In genomic region chr4:98113005-98113404, GRCh38 we compare ENCODE assay signal across 9 cellular contexts. TPM values are rescaled to one million over a fixed set of nuclear protein-coding genes. Genes with fewer than 3 reads are reported as not detected.
DNase-seq lines count a peak whose midpoint lies in the region; ATAC-seq, FAIRE-seq and TF ChIP-seq lines count a peak whose summit lies in the region.
"Had no signal": no experiment of that assay in that cellular context is flagged by ENCODE, and none has a peak within 500 bp of the region (broad histone marks: within the 10 kb centered on the region; RNA-seq: fewer than 3 reads in every experiment).

No MANE protein-coding gene starts in this region.

- no peak for TF ChIP-seq EP300 in tibial nerve (IDR thresholded peaks at IDR 0.05)

- H3K4me3 ChIP-seq in heart left ventricle (no peak overlapping the region), right atrium auricular region (no peak overlapping the region), foreskin fibroblast (ENCODE audit: low read depth in 1 of 2, low read length in 2 of 2) (no peak overlapping the region), tibial nerve (no peak overlapping the region)

- H3K9me3 ChIP-seq in heart left ventricle (peaks cover 0 to 13% (median 7%) of the 10 kb centered on the region in 12 donors), right atrium auricular region (peaks cover 0 to 9% of the 10 kb centered on the region in 2 donors), tibial nerve (peaks cover 0 to 10% (median 0%) of the 10 kb centered on the region in 4 donors)

- DNase-seq in heart left ventricle = peak in 1 of 5 donors; percentile 23
- DNase-seq in right atrium auricular region (ENCODE audit: low spot score) = no peak
- DNase-seq in OCI-M1 (lab: John Stamatoyannopoulos, UW) = peak; percentile 58
- DNase-seq in foreskin fibroblast = peak; percentile 0 to 26
- peak; percentile 9 for DNase-seq in urothelium cell line (ENCODE audit: low spot score)
- DNase-seq in tibial nerve (ENCODE audit: low spot score in 2 of 2) = no peak
- no peak for DNase-seq in RCC 7860 (ENCODE audit: low spot score)

- WGBS in heart left ventricle, 4 donors = 9 to 19% (median 15%) methylated on average over 3 of the region's 3 CpGs
- 17 to 21% methylated on average over 3 of the region's 3 CpGs for WGBS in tibial nerve, 2 donors

- no peak overlapping the region for H3K27ac ChIP-seq in heart left ventricle
- no peak overlapping the region for H3K27ac ChIP-seq in right atrium auricular region
- no peak overlapping the region for H3K27ac ChIP-seq in tibial nerve

- H3K4me1 ChIP-seq in heart left ventricle (no peaks in the 10 kb centered on the region), right atrium auricular region (no peaks in the 10 kb centered on the region), tibial nerve (peaks cover 0 to 5% (median 2%) of the 10 kb centered on the region in 4 donors)

- intact Hi-C loops in heart left ventricle (cut with DNase I) = no loop called here

- TF ChIP-seq CTCF in heart left ventricle (IDR thresholded peaks at IDR 0.05) (peak in 11 of 12 donors; percentile 11 to 50 (median 37)), right atrium auricular region (IDR thresholded peaks at IDR 0.05) (peak in 1 of 2 donors; percentile 47), foreskin fibroblast (IDR thresholded peaks at IDR 0.05; ENCODE audit: low read depth, low read length) (peak; percentile 29), tibial nerve (IDR thresholded peaks at IDR 0.05) (no peak)

- TF ChIP-seq POLR2A in heart left ventricle (IDR thresholded peaks at IDR 0.05) = no peak
- no peak for TF ChIP-seq POLR2A in tibial nerve (IDR thresholded peaks at IDR 0.05)

- ATAC-seq in heart left ventricle (peak in 3 of 4 donors; percentile 46 to 67 (median 66)), HG03378 (IDR thresholded peaks at IDR 0.05; ENCODE audit: unreplicated experiment) (no peak)

- no peaks in the 10 kb centered on the region for H3K36me3 ChIP-seq in heart left ventricle
- no peaks in the 10 kb centered on the region for H3K36me3 ChIP-seq in right atrium auricular region
- H3K36me3 ChIP-seq in tibial nerve = no peaks in the 10 kb centered on the region

- no peak for FAIRE-seq in urothelium cell line (lab: Jason Lieb, UNC)
- FAIRE-seq in RCC 7860 (lab: Jason Lieb, UNC) = no peak
- FAIRE-seq: G401.6 had no signal

- H3K27me3 ChIP-seq in heart left ventricle = no peaks in the 10 kb centered on the region
- no peaks in the 10 kb centered on the region for H3K27me3 ChIP-seq in right atrium auricular region
- H3K27me3 ChIP-seq in tibial nerve = no peaks in the 10 kb centered on the region

RNA-seq across cellular contexts. Expression of gene STPG2, which starts 30.3 kb away (rescaled TPM):
- total RNA-seq in heart left ventricle (under 1 TPM in 7 of 9 donors, not detected in 2; 0.16 to 0.71 (median 0.32) TPM), right atrium auricular region (under 1 TPM; 0.37 to 0.71 TPM), tibial nerve (1 to 10 TPM in 3 of 4 donors, under 1 TPM in 1; 0.90 to 2.4 (median 1.5) TPM)
- not detected for polyA plus RNA-seq in heart left ventricle

Comparison
In these comparisons a context has a peak if more than half of its experiments do, and no peak if none do; other contexts are left out.
1. DNase-seq: peak in OCI-M1 (single experiment), foreskin fibroblast (2 of 2) and urothelium cell line (single experiment); none in right atrium auricular region (single experiment), tibial nerve (0 of 2) and RCC 7860 (single experiment).
2. CTCF ChIP-seq: peak in heart left ventricle (11 of 12) and foreskin fibroblast (single experiment); none in tibial nerve (0 of 5).